8 cellular contexts compared by ENCODE assay signal in the genomic region with DNA sequence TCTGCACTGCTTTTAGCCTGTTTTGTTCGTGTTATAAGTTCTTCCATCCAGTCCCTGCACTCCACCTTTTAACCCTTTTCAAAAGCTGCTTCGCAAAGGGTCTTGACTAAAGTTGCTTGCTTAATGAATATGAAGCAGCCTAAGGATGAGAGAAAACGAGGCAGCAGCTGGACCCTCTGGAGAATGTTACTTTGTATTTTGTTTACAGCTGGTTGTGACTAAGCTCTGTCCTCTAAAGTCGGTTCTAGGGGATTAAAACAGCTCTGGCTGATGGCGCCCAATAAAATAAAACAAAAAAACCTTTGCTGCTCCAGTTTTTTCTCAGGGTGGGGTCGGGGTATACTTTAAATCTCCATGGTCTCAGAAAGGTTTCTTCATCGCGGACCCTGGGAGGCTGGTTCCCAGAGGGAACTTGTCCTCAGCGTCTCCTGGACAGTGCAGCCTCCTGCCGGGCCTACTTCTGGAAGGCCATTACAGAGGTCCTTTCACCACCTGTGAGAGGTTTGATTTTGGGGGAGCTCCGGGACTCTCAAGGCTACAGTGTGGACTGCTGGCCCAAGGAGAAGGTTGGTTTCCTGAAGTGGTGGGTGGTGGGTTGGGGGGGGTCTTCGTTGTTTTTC. TPM values are rescaled to one million over a fixed set of nuclear protein-coding genes. Genes with fewer than 3 reads are reported as not detected.
DNase-seq lines count a peak whose midpoint lies in the region; ATAC-seq and TF ChIP-seq lines count a peak whose summit lies in the region.

No MANE protein-coding gene starts in this region.

- intact Hi-C loops in gastrocnemius medialis (cut with DNase I; ENCODE audit: low total_unique reads) = loop anchor here (1.0 to 5.0 kb wide), 3 partner anchors 21 to 170 kb away; partner anchors contain the start of genes PELI3, RBM14 and RBM4B

- CTCF ChIA-PET in activated CD4-positive, alpha-beta T cell treated with anti-CD3 and anti-CD28 coated beads, Interleukin-2, amount 10 ng/mL, durations not matched to agents 7 days and 5 days (lab: Charles Lee) = interaction anchor here (0.7 to 3.8 kb wide), 17 partner anchors 9 to 971 kb away, joined by 3 to 23 read pairs (median 4); partner anchors contain the start of genes RBM14 and RBM4B

- no peak for TF ChIP-seq CTCF in SU-DHL-6 (IDR thresholded peaks at IDR 0.05; ENCODE audit: insufficient read depth, low read length, poor library complexity, severe bottlenecking)
- no peak for TF ChIP-seq CTCF in glutamatergic neuron (IDR thresholded peaks at IDR 0.05; ENCODE audit: partially characterized antibody, unreplicated experiment)
- TF ChIP-seq CTCF in gastrocnemius medialis (IDR thresholded peaks at IDR 0.05 in 4 of 5, conservative IDR thresholded peaks at IDR 0.05 in 1 of 5) = no peak

- H3K79me2 ChIP-seq in SU-DHL-6 (ENCODE audit: insufficient read depth, low read length) = peaks cover 83% of the 10 kb centered on the region

- peaks cover 39% of the 10 kb centered on the region for H3F3A ChIP-seq in SU-DHL-6 (ENCODE audit: insufficient read depth)

- H3K27ac ChIP-seq in SU-DHL-6 (ENCODE audit: low read depth, low read length) (peak overlapping the region; percentile 57), gastrocnemius medialis (peak overlapping the region; percentile 90 to 94 (median 92))

- in situ Hi-C loops in gastrocnemius medialis (cut with MboI; ENCODE audit: low sequenced_read_pairs in 4 of 4) = no loop called here

- peaks cover 41 to 49% of the 10 kb centered on the region in 2 donors for H3K4me1 ChIP-seq in gastrocnemius medialis

- H2AFZ ChIP-seq in SU-DHL-6 (ENCODE audit: low read depth, low read length, severe bottlenecking) = peak overlapping the region; percentile 18

- H3K9me3 ChIP-seq in SU-DHL-6 (ENCODE audit: insufficient read depth, low read length) (no peaks in the 10 kb centered on the region), gastrocnemius medialis (no peaks in the 10 kb centered on the region)

- H3K4me1 Mint-ChIP-seq in activated CD4-positive, alpha-beta T cell treated with anti-CD3 and anti-CD28 coated beads, Interleukin-2, amount 10 ng/mL, durations not matched to agents 7 days and 5 days = peaks cover 56% of the 10 kb centered on the region
- H3K4me1 Mint-ChIP-seq in glutamatergic neuron (ENCODE audit: low read depth, unreplicated experiment) = peaks cover 34% of the 10 kb centered on the region

- peaks cover 34% of the 10 kb centered on the region for H3K36me3 ChIP-seq in SU-DHL-6 (ENCODE audit: low read length)
- peaks cover 0 to 8% of the 10 kb centered on the region in 2 donors for H3K36me3 ChIP-seq in gastrocnemius medialis

- peak overlapping the region; percentile 96 for H3K27ac Mint-ChIP-seq in activated CD4-positive, alpha-beta T cell treated with anti-CD3 and anti-CD28 coated beads, Interleukin-2, amount 10 ng/mL, durations not matched to agents 7 days and 5 days
- H3K27ac Mint-ChIP-seq in glutamatergic neuron (ENCODE audit: unreplicated experiment) = peak overlapping the region; percentile 100

- H3K4me3 Mint-ChIP-seq in activated CD4-positive, alpha-beta T cell treated with anti-CD3 and anti-CD28 coated beads, Interleukin-2, amount 10 ng/mL, durations not matched to agents 7 days and 5 days = peak overlapping the region; percentile 91
- peak overlapping the region; percentile 93 for H3K4me3 Mint-ChIP-seq in glutamatergic neuron (ENCODE audit: unreplicated experiment)

- DNase-seq in activated CD4-positive, alpha-beta T cell treated with anti-CD3 and anti-CD28 coated beads, Interleukin-2, amount 10 ng/mL, durations not matched to agents 7 days and 5 days = no peak
- DNase-seq in activated CD4-positive, alpha-beta T cell treated with anti-CD3 and anti-CD28 coated beads for 4 hours = no peak
- DNase-seq in glutamatergic neuron (no peak), gastrocnemius medialis (no peak), germinal center (ENCODE audit: low spot score) (no peak)

- POLR2A ChIA-PET in activated CD4-positive, alpha-beta T cell treated with anti-CD3 and anti-CD28 coated beads, Interleukin-2, amount 10 ng/mL, durations not matched to agents 7 days and 5 days (lab: Charles Lee) = interaction anchor here (0.5 to 1.2 kb wide), 9 partner anchors 12 to 567 kb away, joined by 3 to 8 read pairs (median 4); partner anchors contain the start of genes NPAS4 and PELI3

- H4K20me1 ChIP-seq in SU-DHL-6 (ENCODE audit: low read depth, low read length) = peaks cover 29% of the 10 kb centered on the region

- H3K27me3 ChIP-seq in SU-DHL-6 (ENCODE audit: low read length) (no peaks in the 10 kb centered on the region), gastrocnemius medialis (no peaks in the 10 kb centered on the region)

- peak overlapping the region; percentile 62 for H3K4me2 ChIP-seq in SU-DHL-6 (ENCODE audit: low read depth, low read length, poor library complexity, severe bottlenecking)

- peak overlapping the region; percentile 92 for H3K9ac ChIP-seq in SU-DHL-6 (ENCODE audit: low read length)

- H3K36me3 Mint-ChIP-seq in activated CD4-positive, alpha-beta T cell treated with anti-CD3 and anti-CD28 coated beads, Interleukin-2, amount 10 ng/mL, durations not matched to agents 7 days and 5 days (ENCODE audit: low read depth) = peaks cover 65% of the 10 kb centered on the region
- H3K36me3 Mint-ChIP-seq in glutamatergic neuron (ENCODE audit: unreplicated experiment) = no peaks in the 10 kb centered on the region

- H3K9me3 Mint-ChIP-seq in activated CD4-positive, alpha-beta T cell treated with anti-CD3 and anti-CD28 coated beads, Interleukin-2, amount 10 ng/mL, durations not matched to agents 7 days and 5 days = no peaks in the 10 kb centered on the region
- peaks cover 7% of the 10 kb centered on the region for H3K9me3 Mint-ChIP-seq in glutamatergic neuron (ENCODE audit: unreplicated experiment)

- H3K4me3 ChIP-seq in SU-DHL-6 (ENCODE audit: insufficient read depth, low read length, poor library complexity, severe bottlenecking) (peak overlapping the region; percentile 34), gastrocnemius medialis (peak overlapping the region; percentile 72 to 90 (median 84))

- no peaks in the 10 kb centered on the region for H3K9me2 ChIP-seq in SU-DHL-6 (replicated peaks; ENCODE audit: insufficient read depth, low read length)

- peak; percentile 17 to 19 for ATAC-seq in gastrocnemius medialis
- ATAC-seq in HG02623 (IDR thresholded peaks at IDR 0.05; ENCODE audit: unreplicated experiment) = no peak
- no peak for ATAC-seq in HG03571 (IDR thresholded peaks at IDR 0.05; ENCODE audit: unreplicated experiment)

- TF ChIP-seq POLR2A in gastrocnemius medialis (IDR thresholded peaks at IDR 0.05) = no peak

- no peaks in the 10 kb centered on the region for H3K27me3 Mint-ChIP-seq in activated CD4-positive, alpha-beta T cell treated with anti-CD3 and anti-CD28 coated beads, Interleukin-2, amount 10 ng/mL, durations not matched to agents 7 days and 5 days
- peaks cover 11% of the 10 kb centered on the region for H3K27me3 Mint-ChIP-seq in glutamatergic neuron (ENCODE audit: unreplicated experiment)

RNA-seq across cellular contexts. Expression of gene RBM4, which starts 0.8 kb away (rescaled TPM):
- 100 to 1,000 TPM; 124 to 137 TPM for total RNA-seq in activated CD4-positive, alpha-beta T cell treated with anti-CD3 and anti-CD28 coated beads, Interleukin-2, amount 10 ng/mL, durations not matched to agents 7 days and 5 days
- total RNA-seq in glutamatergic neuron (ENCODE audit: unreplicated experiment) (244 TPM), gastrocnemius medialis (100 to 1,000 TPM in 1 of 4 donors, 10 to 100 TPM in 3; 62.4 to 117 (median 69.2) TPM)

RNA-seq across cellular contexts. Expression of gene RBM14, which starts 21.2 kb away (rescaled TPM):
- 100 to 1,000 TPM; 124 to 140 TPM for total RNA-seq in activated CD4-positive, alpha-beta T cell treated with anti-CD3 and anti-CD28 coated beads, Interleukin-2, amount 10 ng/mL, durations not matched to agents 7 days and 5 days
- total RNA-seq in glutamatergic neuron (ENCODE audit: unreplicated experiment) (89.2 TPM), gastrocnemius medialis (10 to 100 TPM; 17.0 to 43.2 (median 29.4) TPM)

RNA-seq across cellular contexts. Expression of gene RBM4B, which starts 40.0 kb away (rescaled TPM):
- total RNA-seq in activated CD4-positive, alpha-beta T cell treated with anti-CD3 and anti-CD28 coated beads, Interleukin-2, amount 10 ng/mL, durations not matched to agents 7 days and 5 days = 10 to 100 TPM; 18.1 to 20.4 TPM
- 61.2 TPM for total RNA-seq in glutamatergic neuron (ENCODE audit: unreplicated experiment)
- 10 to 100 TPM in 1 of 4 donors, 1 to 10 TPM in 3; 4.5 to 11.7 (median 6.5) TPM for total RNA-seq in gastrocnemius medialis

RNA-seq across cellular contexts. Expression of gene CCS, which starts 44.7 kb away (rescaled TPM):
- total RNA-seq in activated CD4-positive, alpha-beta T cell treated with anti-CD3 and anti-CD28 coated beads, Interleukin-2, amount 10 ng/mL, durations not matched to agents 7 days and 5 days = 10 to 100 TPM; 28.8 to 32.6 TPM
- total RNA-seq in glutamatergic neuron (ENCODE audit: unreplicated experiment) = 65.1 TPM
- total RNA-seq in gastrocnemius medialis = 10 to 100 TPM in 3 of 4 donors, 1 to 10 TPM in 1; 9.0 to 12.3 (median 11.7) TPM

RNA-seq across cellular contexts. Expression of gene CCDC87, which starts 44.8 kb away (rescaled TPM):
- under 1 TPM in 1 of 2 experiments, not detected in 1; 0.08 TPM for total RNA-seq in activated CD4-positive, alpha-beta T cell treated with anti-CD3 and anti-CD28 coated beads, Interleukin-2, amount 10 ng/mL, durations not matched to agents 7 days and 5 days
- total RNA-seq in glutamatergic neuron (ENCODE audit: unreplicated experiment) (0.51 TPM), gastrocnemius medialis (under 1 TPM in 2 of 4 donors, not detected in 2; 0.13 to 0.41 TPM)

Comparison
In these comparisons a context has a peak if more than half of its experiments do, and no peak if none do; other contexts are left out.
1. ATAC-seq: peak in gastrocnemius medialis (2 of 2); none in HG02623 (single experiment) and HG03571 (single experiment).